16 cellular contexts compared by ENCODE assay signal in genomic region chr11:106461148-106461547, GRCh38.
DNase-seq lines count a peak whose midpoint lies in the region; ATAC-seq and TF ChIP-seq lines count a peak whose summit lies in the region.
"Had no signal": no experiment of that assay in that cellular context is flagged by ENCODE, and none has a peak within 500 bp of the region (broad histone marks: within the 10 kb centered on the region; RNA-seq: fewer than 3 reads in every experiment).

No MANE protein-coding gene starts in this region.

- no peak overlapping the region for H3K4ac ChIP-seq in IMR-90 (ENCODE audit: low read depth, low read length)

- DNase-seq in Caco-2 (no peak), IMR-90 (no peak), hepatocyte (ENCODE audit: low spot score) (no peak), progenitor cell of endocrine pancreas (ENCODE audit: low spot score, unreplicated experiment) (no peak), G401 (ENCODE audit: low spot score) (no peak), DMS53 (lab: John Stamatoyannopoulos, UW) (no peak)
- DNase-seq: AML-193, DMS 273 treated with DMSO at 0.1 percent for 48 hours, GDM1, GM23248, KBM-7, NCI-H1105 treated with DMSO at 0.1 percent for 48 hours, NCI-H1694, OCI-M1 had no signal

- H2BK20ac ChIP-seq in IMR-90 (ENCODE audit: low read depth, low read length) = peak overlapping the region; percentile 34; the same call in 1 of the 2 replicates

- no peak overlapping the region for H3K4me3 ChIP-seq in Caco-2 (ENCODE audit: low read depth, low read length)
- H3K4me3 ChIP-seq in IMR-90 (ENCODE audit: insufficient read depth, low read depth, low read length) = no peak overlapping the region
- H3K4me3 ChIP-seq in hepatocyte = no peak overlapping the region
- H3K4me3 ChIP-seq: GM23248 had no signal

- H3K56ac ChIP-seq in IMR-90 (ENCODE audit: extremely low read depth, insufficient read depth, low read length) = no peak overlapping the region

- in situ Hi-C loops in IMR-90 (cut with MboI; ENCODE audit: low sequenced_read_pairs) (no loop called here), G401 (cut with HindIII; ENCODE audit: low sequenced_read_pairs) (no loop called here)

- H3K36me3 ChIP-seq in Caco-2 (ENCODE audit: control insufficient read depth, insufficient read depth, low read length) (peaks cover 4% of the 10 kb centered on the region), IMR-90 (ENCODE audit: control insufficient read depth, insufficient read depth, low read length) (no peaks in the 10 kb centered on the region), hepatocyte (replicated peaks; ENCODE audit: insufficient read depth, low read depth) (no peaks in the 10 kb centered on the region)

- H3K79me2 ChIP-seq in hepatocyte = no peaks in the 10 kb centered on the region

- H3K4me2 ChIP-seq in IMR-90 (ENCODE audit: low read depth, low read length) (no peak overlapping the region), hepatocyte (no peak overlapping the region)

- H3K18ac ChIP-seq in IMR-90 (ENCODE audit: low read depth, low read length) = no peak overlapping the region

- no peaks in the 10 kb centered on the region for H3K79me1 ChIP-seq in IMR-90 (ENCODE audit: low read depth in 1 of 2, low read length in 2 of 2)

- H3K9me2 ChIP-seq in hepatocyte (replicated peaks; ENCODE audit: insufficient read depth) = no peaks in the 10 kb centered on the region

- H2AFZ ChIP-seq in IMR-90 (replicated peaks; ENCODE audit: low read length, poor library complexity) = no peak overlapping the region
- no peak overlapping the region for H2AFZ ChIP-seq in hepatocyte
- H2AFZ ChIP-seq: GM23248 had no signal

- peaks cover 8% of the 10 kb centered on the region; the same call in 1 of the 2 replicates for H3K9me3 ChIP-seq in Caco-2
- H3K9me3 ChIP-seq in IMR-90 (ENCODE audit: control insufficient read depth, insufficient read depth, low read length) = no peaks in the 10 kb centered on the region
- no peaks in the 10 kb centered on the region for H3K9me3 ChIP-seq in hepatocyte (ENCODE audit: low read depth)

- H3K9ac ChIP-seq in IMR-90 (ENCODE audit: low read depth, low read length) = no peak overlapping the region
- H3K9ac ChIP-seq: GM23248 had no signal

- intact Hi-C loops in Caco-2 (cut with micrococcal nuclease; ENCODE audit: unreplicated experiment) = loop anchor here (5.0 to 10.0 kb wide), 3 partner anchors 134 to 1796 kb away; no protein-coding TSS in a partner anchor
- intact Hi-C loops in IMR-90 (cut with micrococcal nuclease) = loop anchor here (10.0 kb wide), 1 partner anchor 386 kb away; the partner anchor contains the start of genes AASDHPPT and KBTBD3

- no peak overlapping the region for H3K23ac ChIP-seq in IMR-90 (ENCODE audit: low read depth, low read length)

- H2BK5ac ChIP-seq in IMR-90 (ENCODE audit: low read depth, low read length, poor library complexity, severe bottlenecking) = no peak overlapping the region

- no peak for ATAC-seq in IMR-90 (ENCODE audit: low read depth)
- no peak for ATAC-seq in HG03280 (IDR thresholded peaks at IDR 0.05; ENCODE audit: unreplicated experiment)

- peaks cover 52% of the 10 kb centered on the region for H3K4me1 Mint-ChIP-seq in Caco-2 (ENCODE audit: low read depth, unreplicated experiment)
- peaks cover 67% of the 10 kb centered on the region for H3K4me1 Mint-ChIP-seq in progenitor cell of endocrine pancreas (ENCODE audit: low read depth)
- H3K4me1 Mint-ChIP-seq: CD14-positive monocyte had no signal

- TF ChIP-seq CTCF in Caco-2 (IDR thresholded peaks at IDR 0.05; ENCODE audit: insufficient read depth in 1 of 2, low read depth in 1 of 2, low read length in 1 of 2, severe bottlenecking in 1 of 2, unreplicated experiment in 1 of 2) (no peak), IMR-90 (conservative IDR thresholded peaks at IDR 0.05; ENCODE audit: low read depth, low read length) (no peak), hepatocyte (IDR thresholded peaks at IDR 0.05; ENCODE audit: poor library complexity) (no peak), progenitor cell of endocrine pancreas (IDR thresholded peaks at IDR 0.05; ENCODE audit: unreplicated experiment) (no peak)

- H2AK9ac ChIP-seq in IMR-90 (replicated peaks; ENCODE audit: low read depth, low read length, poor library complexity) = no peak overlapping the region

- POLR2A ChIA-PET in Caco-2 (lab: Charles Lee) = no interaction called here
- POLR2A ChIA-PET in IMR-90 (lab: Charles Lee; ENCODE audit: unreplicated experiment) = no interaction called here

- H4K91ac ChIP-seq in IMR-90 (ENCODE audit: insufficient read depth, low read depth, low read length) = no peak overlapping the region

- no peak overlapping the region for H2AK5ac ChIP-seq in IMR-90 (ENCODE audit: low read depth, low read length)

- peaks cover 69% of the 10 kb centered on the region for H3K4me1 ChIP-seq in Caco-2
- peaks cover 5% of the 10 kb centered on the region; the same call in 1 of the 2 replicates for H3K4me1 ChIP-seq in IMR-90 (ENCODE audit: control insufficient read depth, insufficient read depth, low read length)
- H3K4me1 ChIP-seq in hepatocyte (ENCODE audit: insufficient read depth) = peaks cover 36% of the 10 kb centered on the region

- H3K9me1 ChIP-seq in IMR-90 (ENCODE audit: insufficient read depth, low read length) = no peaks in the 10 kb centered on the region

- H4K20me1 ChIP-seq in IMR-90 (ENCODE audit: insufficient read depth, low read length) (no peaks in the 10 kb centered on the region), hepatocyte (ENCODE audit: insufficient read depth, poor library complexity, severe bottlenecking) (no peaks in the 10 kb centered on the region)

- CTCF ChIA-PET in Caco-2 (lab: Charles Lee) = no interaction called here
- CTCF ChIA-PET in IMR-90 (lab: Yijun Ruan, JAX) = no interaction called here

- dilution Hi-C loops in IMR-90 (cut with HindIII; ENCODE audit: low sequenced_read_pairs, unreplicated experiment) = no loop called here

- peaks cover 26% of the 10 kb centered on the region for H3K9me3 Mint-ChIP-seq in Caco-2 (ENCODE audit: unreplicated experiment)
- peaks cover 3% of the 10 kb centered on the region for H3K9me3 Mint-ChIP-seq in progenitor cell of endocrine pancreas (ENCODE audit: low read depth)

- H3K27me3 Mint-ChIP-seq in Caco-2 (ENCODE audit: insufficient read depth, unreplicated experiment) = no peaks in the 10 kb centered on the region
- no peaks in the 10 kb centered on the region for H3K27me3 Mint-ChIP-seq in progenitor cell of endocrine pancreas

- peaks cover 35% of the 10 kb centered on the region for H3K36me3 Mint-ChIP-seq in Caco-2 (ENCODE audit: insufficient read depth, unreplicated experiment)
- no peaks in the 10 kb centered on the region for H3K36me3 Mint-ChIP-seq in progenitor cell of endocrine pancreas (ENCODE audit: insufficient read depth)
- H3K36me3 Mint-ChIP-seq: CD14-positive monocyte had no signal

- no CpG with 5 or more reads among the region's 4 CpGs for WGBS in IMR-90 (ENCODE audit: extremely low coverage in 2 of 2, insufficient read length in 1 of 2), 2 experiments
- 31% methylated on average over 4 of the region's 4 CpGs for WGBS in hepatocyte (ENCODE audit: low lambda C conversion rate, missing lambda C conversion rate)

- BruUV-seq in Caco-2 (replicated peaks; lab: Mats Ljungman, UMichigan) (no TSS peak), IMR-90 (replicated peaks; lab: Mats Ljungman, UMichigan) (no TSS peak)

- H2BK15ac ChIP-seq in IMR-90 (ENCODE audit: low read depth, low read length) = no peak overlapping the region

- peak overlapping the region; percentile 86 for H3K27ac Mint-ChIP-seq in Caco-2 (ENCODE audit: unreplicated experiment)
- H3K27ac Mint-ChIP-seq in progenitor cell of endocrine pancreas = peak overlapping the region; percentile 80
- H3K27ac Mint-ChIP-seq: CD14-positive monocyte had no signal

- H3K14ac ChIP-seq in IMR-90 (replicated peaks; ENCODE audit: low read depth, low read length) = no peak overlapping the region

- no peak overlapping the region for H2BK120ac ChIP-seq in IMR-90 (ENCODE audit: low read depth, low read length)

- no peak overlapping the region for H4K8ac ChIP-seq in IMR-90 (ENCODE audit: low read depth in 2 of 2, low read length in 2 of 2)

- H3K27me3 ChIP-seq in Caco-2 (replicated peaks; ENCODE audit: control insufficient read depth, insufficient read depth, low read length) = no peaks in the 10 kb centered on the region
- H3K27me3 ChIP-seq in IMR-90 (ENCODE audit: control insufficient read depth, insufficient read depth, low read length) = no peaks in the 10 kb centered on the region
- H3K27me3 ChIP-seq in hepatocyte = no peaks in the 10 kb centered on the region

- no peak for TF ChIP-seq RAD21 in IMR-90 (IDR thresholded peaks at IDR 0.05; ENCODE audit: low read length)

- H3K4me3 Mint-ChIP-seq in Caco-2 (ENCODE audit: unreplicated experiment) = peak overlapping the region; percentile 47
- no peak overlapping the region for H3K4me3 Mint-ChIP-seq in progenitor cell of endocrine pancreas (ENCODE audit: low read depth)
- H3K4me3 Mint-ChIP-seq: CD14-positive monocyte had no signal

- H3K27ac ChIP-seq in IMR-90 (ENCODE audit: insufficient read depth, low read length) (no peak overlapping the region), hepatocyte (peak overlapping the region; percentile 54)
- H3K27ac ChIP-seq: GM23248 had no signal

- H4K5ac ChIP-seq in IMR-90 (ENCODE audit: low read depth, low read length) = no peak overlapping the region

- TF ChIP-seq POLR2A in IMR-90 (IDR thresholded peaks at IDR 0.05; ENCODE audit: low read depth, low read length) = no peak

TF ChIP-seq in IMR-90, 13 proteins besides CTCF, POLR2A, EP300 and RAD21 (continues in another document):
- TF ChIP-seq MAZ (IDR thresholded peaks at IDR 0.05; ENCODE audit: borderline replicate concordance, low read depth, low read length) (no peak), MAFK (IDR thresholded peaks at IDR 0.05; ENCODE audit: low read depth, low read length) (no peak), RCOR1 (IDR thresholded peaks at IDR 0.05; ENCODE audit: insufficient replicate concordance, low read length) (no peak), USF2 (IDR thresholded peaks at IDR 0.05; ENCODE audit: low read depth, low read length) (no peak), CHD1 (IDR thresholded peaks at IDR 0.05; ENCODE audit: low read depth, low read length) (no peak), RFX5 (IDR thresholded peaks at IDR 0.05; ENCODE audit: low read depth, low read length) (no peak), SMC3 (IDR thresholded peaks at IDR 0.05; ENCODE audit: low read depth, low read length) (no peak), CEBPB (IDR thresholded peaks at IDR 0.05; ENCODE audit: low read depth, low read length) (no peak)
